13 cellular contexts compared by ENCODE assay signal in genomic region chr14:67987596-67987995, GRCh38.
DNase-seq lines count a peak whose midpoint lies in the region; ATAC-seq, FAIRE-seq and TF ChIP-seq lines count a peak whose summit lies in the region.
"Had no signal": no experiment of that assay in that cellular context is flagged by ENCODE, and none has a peak within 500 bp of the region (broad histone marks: within the 10 kb centered on the region; RNA-seq: fewer than 3 reads in every experiment).

No MANE protein-coding gene starts in this region.

- H3K4me1 Mint-ChIP-seq in WTC11, result no peaks in the 10 kb centered on the region
- H3K4me1 Mint-ChIP-seq: central memory CD8-positive, alpha-beta T cell had no signal

- H3K27ac Mint-ChIP-seq in WTC11, result 0 out of 2 replicates have a peak overlapping the region, but pooled peaks have one; percentile 12
- H3K27ac Mint-ChIP-seq: activated CD4-positive, alpha-beta memory T cell treated with anti-CD3 and anti-CD28 coated beads for 36 hours had no signal

- H3K4me2 ChIP-seq in hepatocyte, result peak overlapping the region; percentile 42

- peak; percentile 92 for FAIRE-seq in H54 (lab: Jason Lieb, UNC)

- H3K4me1 ChIP-seq in hepatocyte (ENCODE audit: insufficient read depth), result peaks cover 12% of the 10 kb centered on the region
- H3K4me1 ChIP-seq in stomach, result peaks cover 0 to 34% (median 8%) of the 10 kb centered on the region in 4 donors

- POLR2A ChIA-PET in WTC11 (lab: Charles Lee), result no interaction called here

- H3K9me3 Mint-ChIP-seq in WTC11, result no peaks in the 10 kb centered on the region
- H3K9me3 Mint-ChIP-seq: activated CD4-positive, alpha-beta memory T cell treated with anti-CD3 and anti-CD28 coated beads for 36 hours; central memory CD8-positive, alpha-beta T cell had no signal

- no peaks in the 10 kb centered on the region for H3K27me3 Mint-ChIP-seq in WTC11 (ENCODE audit: low read depth)
- H3K27me3 Mint-ChIP-seq: activated CD4-positive, alpha-beta memory T cell treated with anti-CD3 and anti-CD28 coated beads for 36 hours; central memory CD8-positive, alpha-beta T cell had no signal

- WGBS in hepatocyte (ENCODE audit: low lambda C conversion rate, missing lambda C conversion rate), result 55% methylated on average over 5 of the region's 5 CpGs
- 45 to 84% (median 55%) methylated on average over 5 of the region's 5 CpGs for WGBS in stomach, 5 donors

- peak overlapping the region; percentile 75 for H3K27ac ChIP-seq in hepatocyte
- H3K27ac ChIP-seq in stomach, result peak overlapping the region in 3 of 5 donors; percentile 6 to 67 (median 48)

- H3K4me3 Mint-ChIP-seq in WTC11, result no peak overlapping the region
- H3K4me3 Mint-ChIP-seq: activated CD4-positive, alpha-beta memory T cell treated with anti-CD3 and anti-CD28 coated beads for 36 hours; central memory CD8-positive, alpha-beta T cell had no signal

- H3K4me3 ChIP-seq in hepatocyte, result no peak overlapping the region
- H3K4me3 ChIP-seq in stomach, result no peak overlapping the region
- H3K4me3 ChIP-seq: spleen had no signal

- DNase-seq in H54 (ENCODE audit: insufficient read length, low spot score) (peak; percentile 5), WTC11 (ENCODE audit: low spot score) (no peak), hepatocyte (ENCODE audit: low spot score) (peak; percentile 21), stomach (no peak), NCI-H1105 treated with DMSO at 0.1 percent for 48 hours (lab: John Stamatoyannopoulos, UW) (no peak), GOT3 (lab: John Stamatoyannopoulos, UW) (no peak), DMS53 treated with DMSO at 0.1 percent for 48 hours (lab: John Stamatoyannopoulos, UW; ENCODE audit: unreplicated experiment) (no peak)
- DNase-seq: activated CD4-positive, alpha-beta memory T cell treated with anti-CD3 and anti-CD28 coated beads for 36 hours; Karpas-422; spleen; stimulated activated naive CD8-positive, alpha-beta T cell treated with anti-CD3 and anti-CD28 coated beads, Interleukin-15, Interleukin-2, amounts not matched to agents 100 U/mL and 50 U/mL, for 24 hours had no signal

- H3K9me3 ChIP-seq in hepatocyte (ENCODE audit: low read depth), result no peaks in the 10 kb centered on the region
- no peaks in the 10 kb centered on the region for H3K9me3 ChIP-seq in stomach
- H3K9me3 ChIP-seq: spleen had no signal

- no peak overlapping the region for H2AFZ ChIP-seq in hepatocyte

- no peaks in the 10 kb centered on the region for H3K79me2 ChIP-seq in hepatocyte

- no peaks in the 10 kb centered on the region for H3K27me3 ChIP-seq in hepatocyte
- H3K27me3 ChIP-seq in stomach, result no peaks in the 10 kb centered on the region
- H3K27me3 ChIP-seq: spleen had no signal

- TF ChIP-seq POLR2A in H54 (IDR thresholded peaks at IDR 0.05; ENCODE audit: low read depth, low read length), result no peak
- TF ChIP-seq POLR2A in stomach (IDR thresholded peaks at IDR 0.05), result no peak

- intact Hi-C loops in stomach (cut with DNase I; ENCODE audit: low total_unique reads), result no loop called here

- H3K36me3 Mint-ChIP-seq in WTC11, result no peaks in the 10 kb centered on the region
- H3K36me3 Mint-ChIP-seq: activated CD4-positive, alpha-beta memory T cell treated with anti-CD3 and anti-CD28 coated beads for 36 hours had no signal

- CTCF ChIA-PET in WTC11 (lab: Charles Lee), result no interaction called here

- TF ChIP-seq CTCF in WTC11 (IDR thresholded peaks at IDR 0.05), result no peak
- TF ChIP-seq CTCF in hepatocyte (IDR thresholded peaks at IDR 0.05; ENCODE audit: poor library complexity), result no peak
- no peak for TF ChIP-seq CTCF in stomach (IDR thresholded peaks at IDR 0.05)

- no peaks in the 10 kb centered on the region for H4K20me1 ChIP-seq in hepatocyte (ENCODE audit: insufficient read depth, poor library complexity, severe bottlenecking)

- H3K36me3 ChIP-seq in hepatocyte (replicated peaks; ENCODE audit: insufficient read depth, low read depth) (no peaks in the 10 kb centered on the region), stomach (no peaks in the 10 kb centered on the region)
- H3K36me3 ChIP-seq: spleen had no signal

- H3K9me2 ChIP-seq in hepatocyte (replicated peaks; ENCODE audit: insufficient read depth), result no peaks in the 10 kb centered on the region

- TF ChIP-seq EP300 in stomach (IDR thresholded peaks at IDR 0.05), result no peak

- ATAC-seq in WTC11, result no peak
- ATAC-seq in HG02571 (IDR thresholded peaks at IDR 0.05; ENCODE audit: unreplicated experiment), result no peak
- ATAC-seq: stimulated activated naive CD8-positive, alpha-beta T cell treated with anti-CD3 and anti-CD28 coated beads, Interleukin-15, Interleukin-2, amounts not matched to agents 100 U/mL and 50 U/mL, for 24 hours had no signal

TF ChIP-seq in WTC11, 78 proteins besides CTCF, POLR2A, EP300 and RAD21:
- TF ChIP-seq HMGA2 (CRISPR knock-in tag; IDR thresholded peaks at IDR 0.05), result no peak

Comparison
In these comparisons a context has a peak if more than half of its experiments do, and no peak if none do; other contexts are left out.
1. DNase-seq: peak in H54 (single experiment) and hepatocyte (single experiment); none in WTC11 (single experiment), stomach (single experiment), NCI-H1105 treated with DMSO at 0.1 percent for 48 hours (single experiment), GOT3 (single experiment) and DMS53 treated with DMSO at 0.1 percent for 48 hours (single experiment).